2 cellular contexts compared by ENCODE assay signal in genomic region chr22:40342521-40342920, GRCh38.
A peak's percentile ranks its signal among the peaks of the same experiment; 100 is the strongest.
TF ChIP-seq lines count a peak whose summit lies in the region.

No MANE protein-coding gene starts in this region.

TF ChIP-seq in GM23338, 12 proteins besides CTCF, POLR2A, EP300 and RAD21:
- TF ChIP-seq ZNF114 (CRISPR knock-in tag; IDR thresholded peaks at IDR 0.05), result no peak

TF ChIP-seq in K562, 482 proteins besides CTCF, POLR2A, EP300 and RAD21:
- no peak for TF ChIP-seq ZNF561 (CRISPR knock-in tag; conservative IDR thresholded peaks at IDR 0.05)
- peak; percentile 69 for TF ChIP-seq BHLHE40 (IDR thresholded peaks at IDR 0.05; ENCODE audit: low read length)
- no peak for TF ChIP-seq PRPF4 (IDR thresholded peaks at IDR 0.05; ENCODE audit: insufficient read depth, low read depth, low read length, poor library complexity, severe bottlenecking)
- no peak for TF ChIP-seq HDAC3 (IDR thresholded peaks at IDR 0.05; ENCODE audit: borderline replicate concordance, partially characterized antibody)
- TF ChIP-seq ATF1 (CRISPR knock-in tag; IDR thresholded peaks at IDR 0.05), result no peak
- TF ChIP-seq ATF1 (tag; IDR thresholded peaks at IDR 0.05), result no peak
- TF ChIP-seq GTF3C2 (IDR thresholded peaks at IDR 0.05; ENCODE audit: borderline replicate concordance, extremely low read depth, insufficient read length), result no peak
- TF ChIP-seq MNT (conservative IDR thresholded peaks at IDR 0.05), result 0 out of 4 replicates have a peak, but pooled peaks of 1 of the 2 experiments have one; percentile 15
